In the genomic region with DNA sequence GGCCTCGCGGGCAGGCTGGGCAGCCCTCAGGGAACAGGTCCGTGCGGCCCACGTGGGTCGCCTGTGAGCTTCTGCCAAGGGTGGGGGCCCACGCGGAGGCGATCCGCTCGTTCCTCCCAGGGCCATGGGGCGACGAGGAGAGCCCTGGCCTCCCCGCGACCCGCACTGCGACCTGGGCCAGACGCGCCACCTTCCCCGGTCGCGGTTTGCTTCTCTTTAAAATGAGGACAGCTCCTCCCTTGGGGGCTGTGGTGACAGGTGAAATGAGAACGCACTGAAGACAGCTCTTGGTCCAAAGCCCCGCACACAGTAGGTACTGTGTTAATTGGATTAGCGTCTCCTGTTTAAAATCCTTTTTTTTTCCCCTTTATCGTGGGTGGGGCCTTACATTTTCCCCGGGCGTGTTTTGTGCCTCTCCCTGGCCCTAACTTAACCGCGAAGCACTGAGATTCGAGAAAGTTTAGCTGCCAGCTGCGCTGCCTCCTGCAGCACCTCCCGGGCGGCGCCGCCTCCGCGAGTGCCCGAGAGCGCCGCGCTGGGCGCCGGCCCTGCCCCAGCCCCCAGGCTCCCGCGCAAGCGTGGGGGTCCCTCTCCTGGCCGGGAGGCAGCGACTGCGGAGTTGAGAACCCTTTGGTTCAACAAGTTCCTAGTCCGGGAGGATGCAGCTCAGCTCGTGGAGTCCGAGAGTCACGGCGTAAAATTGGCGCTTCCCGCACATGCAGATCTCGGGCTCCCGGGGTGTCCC, we compare ENCODE assay signal across 8 cellular contexts.
DNase-seq lines count a peak whose midpoint lies in the region; FAIRE-seq and TF ChIP-seq lines count a peak whose summit lies in the region.

No MANE protein-coding gene starts in this region.

- FAIRE-seq in GM18507 (lab: Jason Lieb, UNC), result peak; percentile 45

- H3K36me3 ChIP-seq in KOPT-K1 (ENCODE audit: insufficient read depth, low read length), result no peaks in the 10 kb centered on the region

- DNase-seq in GM18507 (ENCODE audit: extremely low spot score, insufficient read length, low read depth), result no peak
- DNase-seq in activated CD4-positive, alpha-beta T cell treated with anti-CD3 and anti-CD28 coated beads for 48 hours, result peak; percentile 54
- peak; percentile 35 for DNase-seq in effector CD4-positive, alpha-beta T cell
- DNase-seq in medulla oblongata (ENCODE audit: extremely low spot score), result peak; percentile 66
- DNase-seq in stimulated activated naive CD4-positive, alpha-beta T cell treated with Interleukin-2 at 50 U/mL for 16 hours (lab: John Stamatoyannopoulos, UW), result peak; percentile 43
- no peak for DNase-seq in superior temporal gyrus (ENCODE audit: extremely low spot score)

- H3K27ac ChIP-seq in 22Rv1, result 0 out of 2 replicates have a peak overlapping the region, but pooled peaks have one; percentile 79
- peak overlapping the region; percentile 17 for H3K27ac ChIP-seq in KOPT-K1 (ENCODE audit: low read depth, low read length, poor library complexity, severe bottlenecking)

- H3K9me3 ChIP-seq in KOPT-K1 (ENCODE audit: insufficient read depth, low read length, poor library complexity, severe bottlenecking), result no peaks in the 10 kb centered on the region

- no peak for TF ChIP-seq CTCF in 22Rv1 (IDR thresholded peaks at IDR 0.05)

Comparison
In these comparisons a context has a peak if more than half of its experiments do, and no peak if none do; other contexts are left out.
1. DNase-seq: peak in activated CD4-positive, alpha-beta T cell treated with anti-CD3 and anti-CD28 coated beads for 48 hours (single experiment), effector CD4-positive, alpha-beta T cell (single experiment), medulla oblongata (single experiment) and stimulated activated naive CD4-positive, alpha-beta T cell treated with Interleukin-2 at 50 U/mL for 16 hours (single experiment); none in GM18507 (single experiment) and superior temporal gyrus (single experiment).